In the genomic region with DNA sequence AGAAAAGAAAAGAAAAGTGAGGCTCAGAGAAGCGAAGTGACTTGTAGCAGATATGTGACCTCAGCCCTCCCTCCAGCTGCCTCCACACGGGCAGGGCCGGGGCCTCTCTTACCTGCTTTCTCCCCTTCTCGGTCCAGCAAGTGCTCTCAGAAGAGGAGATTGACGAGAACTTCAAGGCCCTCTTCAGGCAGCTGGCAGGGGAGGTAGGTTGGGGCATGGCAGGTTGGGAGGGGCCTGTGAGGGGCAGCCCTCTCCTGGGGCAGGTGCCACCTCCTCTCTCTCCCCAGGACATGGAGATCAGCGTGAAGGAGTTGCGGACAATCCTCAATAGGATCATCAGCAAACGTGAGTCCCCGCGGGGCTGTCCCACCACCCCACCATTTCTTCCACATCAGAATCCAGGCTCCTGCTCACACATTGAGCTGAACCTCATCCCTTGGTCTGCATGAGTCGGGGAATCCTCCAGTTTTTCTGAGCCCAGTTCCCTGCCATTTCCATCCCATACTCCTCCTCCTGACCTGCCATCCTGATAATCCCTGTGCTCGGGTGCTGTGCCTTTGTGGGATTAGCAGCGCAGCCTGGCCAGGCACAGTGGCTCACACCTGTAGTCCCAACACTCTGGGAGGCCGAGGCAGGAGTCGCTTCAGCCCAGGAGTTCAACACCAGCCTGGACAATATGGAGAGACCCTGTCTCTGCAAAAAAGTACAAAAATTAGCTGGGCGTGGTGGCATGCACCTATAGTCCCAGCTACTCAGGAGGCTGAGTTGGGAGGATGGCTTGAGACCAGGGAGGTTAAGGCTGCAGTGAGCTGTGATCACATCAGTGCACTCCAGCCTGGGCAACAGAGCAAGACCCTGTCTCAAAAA, we compare ENCODE assay signal across 1 cellular context.
TF ChIP-seq lines count a peak whose summit lies in the region.

No MANE protein-coding gene starts in this region.

TF ChIP-seq in K562, 482 proteins besides CTCF, POLR2A, EP300 and RAD21:
- TF ChIP-seq ZNF121 (CRISPR knock-in tag; conservative IDR thresholded peaks at IDR 0.05), result peak; percentile 63
- TF ChIP-seq, protein P1, sequence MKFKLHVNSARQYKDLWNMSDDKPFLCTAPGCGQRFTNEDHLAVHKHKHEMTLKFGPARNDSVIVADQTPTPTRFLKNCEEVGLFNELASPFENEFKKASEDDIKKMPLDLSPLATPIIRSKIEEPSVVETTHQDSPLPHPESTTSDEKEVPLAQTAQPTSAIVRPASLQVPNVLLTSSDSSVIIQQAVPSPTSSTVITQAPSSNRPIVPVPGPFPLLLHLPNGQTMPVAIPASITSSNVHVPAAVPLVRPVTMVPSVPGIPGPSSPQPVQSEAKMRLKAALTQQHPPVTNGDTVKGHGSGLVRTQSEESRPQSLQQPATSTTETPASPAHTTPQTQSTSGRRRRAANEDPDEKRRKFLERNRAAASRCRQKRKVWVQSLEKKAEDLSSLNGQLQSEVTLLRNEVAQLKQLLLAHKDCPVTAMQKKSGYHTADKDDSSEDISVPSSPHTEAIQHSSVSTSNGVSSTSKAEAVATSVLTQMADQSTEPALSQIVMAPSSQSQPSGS (CRISPR knock-in tag; IDR thresholded peaks at IDR 0.05), result no peak
TF ChIP-seq in K562: peak in this region for 1.
